Comparison of ENCODE assay signal across 8 cellular contexts in genomic region chr12:75478395-75478794, GRCh38. TPM values are rescaled to one million over a fixed set of nuclear protein-coding genes. Genes with fewer than 3 reads are reported as not detected.
DNase-seq lines count a peak whose midpoint lies in the region; ATAC-seq, FAIRE-seq and TF ChIP-seq lines count a peak whose summit lies in the region.

No MANE protein-coding gene starts in this region.

- 80% methylated on average over 3 of the region's 3 CpGs for WGBS in prostate gland

- peak overlapping the region; percentile 47 for H3K27ac Mint-ChIP-seq in activated CD4-positive, alpha-beta memory T cell treated with anti-CD3 and anti-CD28 coated beads for 36 hours

- peaks cover 3% of the 10 kb centered on the region for H3K27me3 Mint-ChIP-seq in activated CD4-positive, alpha-beta memory T cell treated with anti-CD3 and anti-CD28 coated beads for 36 hours

- no peak overlapping the region for H3K4me3 ChIP-seq in prostate gland

- DNase-seq in GM12892 (ENCODE audit: insufficient read length) (no peak), mucosa of gallbladder (ENCODE audit: low spot score) (peak; percentile 22), NCI-H146 treated with DMSO at 0.1 percent for 48 hours (lab: John Stamatoyannopoulos, UW; ENCODE audit: unreplicated experiment) (no peak), prostate gland (ENCODE audit: low spot score) (no peak), NCI-H2081 treated with DMSO at 0.1 percent for 48 hours (lab: John Stamatoyannopoulos, UW) (no peak), posterior cingulate gyrus (no peak)
- peak; percentile 52 for DNase-seq in activated CD4-positive, alpha-beta memory T cell treated with anti-CD3 and anti-CD28 coated beads for 36 hours

- TF ChIP-seq POLR2A in GM12892 (IDR thresholded peaks at IDR 0.05; ENCODE audit: low read depth, low read length) (no peak), prostate gland (IDR thresholded peaks at IDR 0.05) (no peak)

- H3K4me3 Mint-ChIP-seq in activated CD4-positive, alpha-beta memory T cell treated with anti-CD3 and anti-CD28 coated beads for 36 hours: no peak overlapping the region

- H3K4me1 Mint-ChIP-seq in activated CD4-positive, alpha-beta memory T cell treated with anti-CD3 and anti-CD28 coated beads for 36 hours (ENCODE audit: low read depth): peaks cover 66% of the 10 kb centered on the region

- H3K36me3 ChIP-seq in prostate gland: no peaks in the 10 kb centered on the region

- no peak for TF ChIP-seq CTCF in prostate gland (IDR thresholded peaks at IDR 0.05)

- peak; percentile 23 for ATAC-seq in HG02852 (IDR thresholded peaks at IDR 0.05; ENCODE audit: unreplicated experiment)

- CTCF ChIA-PET in activated CD4-positive, alpha-beta memory T cell treated with anti-CD3 and anti-CD28 coated beads for 36 hours (lab: Charles Lee): interaction anchor here (1.3 to 3.1 kb wide), 2 partner anchors 41 to 88 kb away, joined by 4 to 22 read pairs; partner anchors contain the start of gene GLIPR1L2

- intact Hi-C loops in activated CD4-positive, alpha-beta memory T cell treated with anti-CD3 and anti-CD28 coated beads for 36 hours (cut with micrococcal nuclease): loop anchor here (1.0 to 5.0 kb wide), 4 partner anchors 179 to 681 kb away; no protein-coding TSS in a partner anchor
- intact Hi-C loops in prostate gland (cut with DNase I) (no loop called here), posterior cingulate gyrus (cut with DNase I) (no loop called here)

- no peak overlapping the region for H3K27ac ChIP-seq in prostate gland

- H3K4me1 ChIP-seq in prostate gland (replicated peaks): no peaks in the 10 kb centered on the region

- POLR2A ChIA-PET in activated CD4-positive, alpha-beta memory T cell treated with anti-CD3 and anti-CD28 coated beads for 36 hours (lab: Charles Lee): interaction anchor here (0.9 to 3.2 kb wide), 6 partner anchors 11 to 680 kb away, joined by 3 to 10 read pairs (median 5); partner anchors contain the start of genes GLIPR1L2, KRR1 and PHLDA1

- H3K9me3 ChIP-seq in prostate gland: no peaks in the 10 kb centered on the region

- H3K27me3 ChIP-seq in prostate gland (replicated peaks; ENCODE audit: insufficient read depth): no peaks in the 10 kb centered on the region

- H3K9me3 Mint-ChIP-seq in activated CD4-positive, alpha-beta memory T cell treated with anti-CD3 and anti-CD28 coated beads for 36 hours: no peaks in the 10 kb centered on the region

- H3K36me3 Mint-ChIP-seq in activated CD4-positive, alpha-beta memory T cell treated with anti-CD3 and anti-CD28 coated beads for 36 hours: no peaks in the 10 kb centered on the region

- FAIRE-seq in GM12892 (lab: Jason Lieb, UNC): peak; percentile 24

RNA-seq across cellular contexts. Expression of gene GLIPR1, which starts 2.2 kb away (rescaled TPM):
- 25.8 TPM for polyA plus RNA-seq in GM12892 (2012; ENCODE audit: missing spikeins)
- total RNA-seq in activated CD4-positive, alpha-beta memory T cell treated with anti-CD3 and anti-CD28 coated beads for 36 hours: 1 to 10 TPM; 5.8 to 6.8 TPM
- 44.4 TPM for total RNA-seq in mucosa of gallbladder
- total RNA-seq in prostate gland: 1 to 10 TPM; 2.7 to 10.0 TPM

RNA-seq across cellular contexts. Expression of gene KRR1, which starts 33.0 kb away (rescaled TPM):
- polyA plus RNA-seq in GM12892 (2012; ENCODE audit: missing spikeins): 66.0 TPM
- 100 to 1,000 TPM in 1 of 2 experiments, 10 to 100 TPM in 1; 96.6 to 106 TPM for total RNA-seq in activated CD4-positive, alpha-beta memory T cell treated with anti-CD3 and anti-CD28 coated beads for 36 hours
- total RNA-seq in mucosa of gallbladder (34.4 TPM), prostate gland (10 to 100 TPM; 21.6 to 34.7 TPM)

Comparison
In these comparisons a context has a peak if more than half of its experiments do, and no peak if none do; other contexts are left out.
1. DNase-seq: peak in activated CD4-positive, alpha-beta memory T cell treated with anti-CD3 and anti-CD28 coated beads for 36 hours (single experiment) and mucosa of gallbladder (single experiment); none in GM12892 (single experiment), NCI-H146 treated with DMSO at 0.1 percent for 48 hours (single experiment), prostate gland (single experiment), NCI-H2081 treated with DMSO at 0.1 percent for 48 hours (single experiment) and posterior cingulate gyrus (0 of 10).